26 cellular contexts compared by ENCODE assay signal in the genomic region with DNA sequence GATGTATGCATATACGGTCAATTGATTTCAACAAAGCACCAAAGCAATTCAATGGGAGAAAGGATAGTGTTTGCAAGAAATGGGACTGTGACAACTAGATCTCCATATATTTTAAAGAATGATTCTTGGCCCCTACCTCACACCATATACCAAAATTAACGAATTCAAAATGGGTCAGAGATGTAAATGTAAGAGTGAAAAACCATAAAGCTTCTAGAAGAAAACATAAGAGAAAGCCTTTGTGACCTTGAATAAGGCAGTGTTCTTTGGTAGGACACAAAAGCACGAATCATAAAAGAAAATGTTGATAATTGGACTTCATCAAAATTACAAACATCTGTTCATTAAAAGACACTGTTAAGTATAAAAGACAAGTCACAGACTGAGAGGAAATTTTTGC. TPM values are rescaled to one million over a fixed set of nuclear protein-coding genes. Genes with fewer than 3 reads are reported as not detected.
DNase-seq lines count a peak whose midpoint lies in the region; ATAC-seq and TF ChIP-seq lines count a peak whose summit lies in the region.
"Had no signal": no experiment of that assay in that cellular context is flagged by ENCODE, and none has a peak within 500 bp of the region (broad histone marks: within the 10 kb centered on the region; RNA-seq: fewer than 3 reads in every experiment).

No MANE protein-coding gene starts in this region.

- no peak overlapping the region for H3K23ac ChIP-seq in mesenchymal stem cell (ENCODE audit: low read length in 2 of 2)

- H3K79me2 ChIP-seq in GM23248 (ENCODE audit: insufficient read depth) = no peaks in the 10 kb centered on the region
- H3K79me2 ChIP-seq: hepatocyte had no signal

- 59 to 60% methylated on average over 3 of the region's 3 CpGs for WGBS in GM23248 (ENCODE audit: low coverage in 1 of 2, low lambda C conversion rate in 2 of 2, missing lambda C conversion rate in 2 of 2), 2 experiments
- 100% methylated on average over 1 of the region's 3 CpGs for WGBS in mesenchymal stem cell

- no peak overlapping the region for H3K27ac Mint-ChIP-seq in T-helper 17 cell
- H3K27ac Mint-ChIP-seq: activated CD8-positive, alpha-beta T cell treated with anti-CD3 and anti-CD28 coated beads for 36 hours; activated naive CD4-positive, alpha-beta T cell treated with anti-CD3 and anti-CD28 coated beads, Interleukin-2, amount 10 ng/mL, durations not matched to agents 7 days and 5 days; stimulated activated naive B cell treated with anti-CD40 and anti-IgM and Interleukin-4, amounts not matched to agents 10 μg/mL and 1 μg/mL and 100 μg/mL, for 72 hours had no signal

- in situ Hi-C loops in GM23248 (cut with MboI) = no loop called here

- peaks cover 50% of the 10 kb centered on the region for H3F3A ChIP-seq in GM23248 (ENCODE audit: insufficient read depth)

- CTCF ChIA-PET in A673 (lab: Charles Lee) = no interaction called here

- H4K8ac ChIP-seq in mesenchymal stem cell (ENCODE audit: low read length) = no peak overlapping the region

- TF ChIP-seq CTCF in A673 (conservative IDR thresholded peaks at IDR 0.05; ENCODE audit: low read depth, low read length) = no peak

- no peaks in the 10 kb centered on the region for H3K9me2 ChIP-seq in GM23248 (ENCODE audit: insufficient read depth)

- intact Hi-C loops in A673 (cut with micrococcal nuclease; ENCODE audit: unreplicated experiment) = no loop called here

- H4K91ac ChIP-seq in mesenchymal stem cell (ENCODE audit: low read length) = no peak overlapping the region

- no peak overlapping the region for H3K4ac ChIP-seq in mesenchymal stem cell (ENCODE audit: low read depth in 1 of 2, low read length in 2 of 2)

- H3K4me3 ChIP-seq in A673 (ENCODE audit: low read depth, low read length, poor library complexity, severe bottlenecking) (no peak overlapping the region), GM23248 (no peak overlapping the region), SK-N-MC (peak overlapping the region; percentile 25; the same call in 1 of the 2 replicates), mesenchymal stem cell (ENCODE audit: insufficient read depth in 1 of 2, low read depth in 1 of 2, low read length in 2 of 2) (no peak overlapping the region)
- H3K4me3 ChIP-seq: gastroesophageal sphincter, hepatocyte, upper lobe of left lung had no signal

- H3K4me2 ChIP-seq in GM23248 (ENCODE audit: unreplicated experiment) = no peak overlapping the region
- H3K4me2 ChIP-seq in mesenchymal stem cell (ENCODE audit: low read length, poor library complexity, severe bottlenecking) = no peak overlapping the region
- H3K4me2 ChIP-seq: hepatocyte had no signal

- H3K18ac ChIP-seq in mesenchymal stem cell (ENCODE audit: low read depth in 1 of 2, low read length in 2 of 2) = no peak overlapping the region

- H3K36me3 ChIP-seq in A673 (ENCODE audit: insufficient read depth, low read length, poor library complexity, severe bottlenecking) (no peaks in the 10 kb centered on the region), GM23248 (ENCODE audit: low read depth) (no peaks in the 10 kb centered on the region), SK-N-MC (ENCODE audit: insufficient read depth, low read length) (no peaks in the 10 kb centered on the region; the same call in 1 of the 2 replicates), mesenchymal stem cell (ENCODE audit: control insufficient read depth in 1 of 2, insufficient read depth in 2 of 2, low read depth in 1 of 2, low read length in 2 of 2) (no peaks in the 10 kb centered on the region)
- H3K36me3 ChIP-seq: brain microvascular endothelial cell, gastroesophageal sphincter, upper lobe of left lung had no signal

- peaks cover 42% of the 10 kb centered on the region for H3K4me1 ChIP-seq in A673 (ENCODE audit: insufficient read depth, low read length, poor library complexity, severe bottlenecking)
- peaks cover 41% of the 10 kb centered on the region for H3K4me1 ChIP-seq in GM23248 (ENCODE audit: insufficient read depth)
- H3K4me1 ChIP-seq in mesenchymal stem cell (ENCODE audit: control insufficient read depth, insufficient read depth, low read depth, low read length) = peaks cover 41% of the 10 kb centered on the region

- peak overlapping the region; percentile 36 for H3K27ac ChIP-seq in A673 (ENCODE audit: low read depth, low read length, poor library complexity, severe bottlenecking)
- peak overlapping the region; percentile 60 for H3K27ac ChIP-seq in GM23248
- H3K27ac ChIP-seq in SK-N-MC = peak overlapping the region; percentile 97
- H3K27ac ChIP-seq in mesenchymal stem cell (ENCODE audit: low read length, poor library complexity, severe bottlenecking) = no peak overlapping the region
- H3K27ac ChIP-seq: brain microvascular endothelial cell, gastroesophageal sphincter, hepatocyte had no signal

- ATAC-seq in T-helper 17 cell = no peak
- ATAC-seq: activated CD8-positive, alpha-beta T cell treated with anti-CD3 and anti-CD28 coated beads for 36 hours; gastroesophageal sphincter; stimulated activated naive B cell treated with anti-CD40 and anti-IgM and Interleukin-4, amounts not matched to agents 10 μg/mL and 1 μg/mL and 100 μg/mL, for 72 hours had no signal

- H2BK120ac ChIP-seq in mesenchymal stem cell (ENCODE audit: low read depth, low read length) = no peak overlapping the region

- DNase-seq in A673 (ENCODE audit: low spot score) (no peak), GM23248 (no peak), SK-N-MC (ENCODE audit: low read depth, low spot score) (no peak), mesenchymal stem cell (no peak), T-helper 17 cell (no peak), activated gamma-delta T cell treated with Interleukin-2 at 50 U/mL for 16 hours (no peak), germinal center (ENCODE audit: low spot score) (no peak), NCI-H1436 treated with DMSO at 0.1 percent for 48 hours (lab: John Stamatoyannopoulos, UW) (no peak)
- DNase-seq: activated CD8-positive, alpha-beta memory T cell treated with anti-CD3 and anti-CD28 coated beads, Interleukin-2, amount 50 U/mL, for 48 hours; activated CD8-positive, alpha-beta T cell treated with anti-CD3 and anti-CD28 coated beads for 36 hours; activated naive CD4-positive, alpha-beta T cell treated with anti-CD3 and anti-CD28 coated beads, Interleukin-2, amount 10 ng/mL, durations not matched to agents 7 days and 5 days; brain microvascular endothelial cell; Caco-2; cerebellar nuclear complex; DMS79 treated with DMSO at 0.1 percent for 48 hours; GF-D8; NCI-H1092; NCI-H187 treated with DMSO at 0.1 percent for 48 hours; NCI-H2171; stimulated activated naive B cell treated with anti-CD40 and anti-IgM and Interleukin-4, amounts not matched to agents 10 μg/mL and 1 μg/mL and 100 μg/mL, for 72 hours; upper lobe of left lung had no signal

- H3K4me1 Mint-ChIP-seq in T-helper 17 cell = peaks cover 24% of the 10 kb centered on the region

- H3K27me3 ChIP-seq in A673 (replicated peaks; ENCODE audit: insufficient read depth, low read depth, low read length, poor library complexity) (no peaks in the 10 kb centered on the region), GM23248 (replicated peaks; ENCODE audit: insufficient read depth) (no peaks in the 10 kb centered on the region), mesenchymal stem cell (ENCODE audit: control insufficient read depth in 1 of 2, insufficient read depth in 1 of 2, low read length in 2 of 2) (peaks cover 0 to 20% of the 10 kb centered on the region in 2 experiments)
- H3K27me3 ChIP-seq: brain microvascular endothelial cell, hepatocyte, upper lobe of left lung had no signal

- H3K9ac ChIP-seq in GM23248 = 0 out of 2 replicates have a peak overlapping the region, but pooled peaks have one; percentile 35
- H3K9ac ChIP-seq in SK-N-MC (ENCODE audit: insufficient read length) = peak overlapping the region; percentile 21
- H3K9ac ChIP-seq in mesenchymal stem cell (ENCODE audit: low read length) = peak overlapping the region; percentile 61

- H2BK12ac ChIP-seq in mesenchymal stem cell (ENCODE audit: low read length in 2 of 2) = no peak overlapping the region

- no peak overlapping the region for H2BK5ac ChIP-seq in mesenchymal stem cell (ENCODE audit: low read depth, low read length, poor library complexity, severe bottlenecking)

- POLR2A ChIA-PET in A673 (lab: Charles Lee; ENCODE audit: low non-redundant PET) = no interaction called here

- no peak overlapping the region for H2BK15ac ChIP-seq in mesenchymal stem cell (ENCODE audit: low read depth, poor library complexity, severe bottlenecking)

- H3K4me3 Mint-ChIP-seq in T-helper 17 cell = no peak overlapping the region
- H3K4me3 Mint-ChIP-seq: activated CD8-positive, alpha-beta T cell treated with anti-CD3 and anti-CD28 coated beads for 36 hours; activated naive CD4-positive, alpha-beta T cell treated with anti-CD3 and anti-CD28 coated beads, Interleukin-2, amount 10 ng/mL, durations not matched to agents 7 days and 5 days; stimulated activated naive B cell treated with anti-CD40 and anti-IgM and Interleukin-4, amounts not matched to agents 10 μg/mL and 1 μg/mL and 100 μg/mL, for 72 hours had no signal

- H3K36me3 Mint-ChIP-seq in T-helper 17 cell (ENCODE audit: low read depth) = no peaks in the 10 kb centered on the region
- H3K36me3 Mint-ChIP-seq: stimulated activated naive B cell treated with anti-CD40 and anti-IgM and Interleukin-4, amounts not matched to agents 10 μg/mL and 1 μg/mL and 100 μg/mL, for 72 hours had no signal

- H3K27me3 Mint-ChIP-seq in T-helper 17 cell = no peaks in the 10 kb centered on the region
- H3K27me3 Mint-ChIP-seq: stimulated activated naive B cell treated with anti-CD40 and anti-IgM and Interleukin-4, amounts not matched to agents 10 μg/mL and 1 μg/mL and 100 μg/mL, for 72 hours had no signal

- H3K14ac ChIP-seq in mesenchymal stem cell (ENCODE audit: low read length in 2 of 2) = no peak overlapping the region

- 0 out of 2 replicates have a peak overlapping the region, but pooled peaks have one; percentile 6 for H2AFZ ChIP-seq in GM23248
- H2AFZ ChIP-seq in mesenchymal stem cell (ENCODE audit: low read depth, low read length) = no peak overlapping the region
- H2AFZ ChIP-seq: hepatocyte had no signal

- H3K9me3 ChIP-seq in A673 (ENCODE audit: low read depth, low read length, poor library complexity, severe bottlenecking) (peaks cover 8% of the 10 kb centered on the region), GM23248 (ENCODE audit: low read depth) (no peaks in the 10 kb centered on the region), SK-N-MC (ENCODE audit: low read depth, low read length) (peaks cover 10% of the 10 kb centered on the region; the same call in 1 of the 2 replicates), mesenchymal stem cell (ENCODE audit: control insufficient read depth, low read length) (no peaks in the 10 kb centered on the region), T-helper 17 cell (ENCODE audit: control insufficient read depth, low read length, poor library complexity, severe bottlenecking) (no peaks in the 10 kb centered on the region)
- H3K9me3 ChIP-seq: gastroesophageal sphincter, upper lobe of left lung had no signal

- no TSS peak for BruUV-seq in A673 (replicated peaks; lab: Mats Ljungman, UMichigan)

- H2AK5ac ChIP-seq in mesenchymal stem cell (ENCODE audit: low read length, severe bottlenecking) = no peak overlapping the region

- no peaks in the 10 kb centered on the region for H4K20me1 ChIP-seq in GM23248 (ENCODE audit: insufficient read depth)

- H3K79me1 ChIP-seq in mesenchymal stem cell (replicated peaks; ENCODE audit: low read length, poor library complexity, severe bottlenecking) = no peaks in the 10 kb centered on the region

RNA-seq across cellular contexts. Expression of a gene that starts 5.0 kb away (rescaled TPM):
- 0.37 TPM in 1 of 2 replicates, not detected in the other for total RNA-seq in A673 (2021)
- total RNA-seq in GM23248 (2014; rRNA removed; shearing (Covaris generic)) = not detected in 2 replicates
- polyA plus RNA-seq in GM23248 (2016; fragmentation: Nextera tagmentation; extraction: Ambion mirVana) = not detected in 2 replicates
- 0.06 TPM for polyA plus RNA-seq in mesenchymal stem cell (2013, experiment 1 of 2)
- not detected for polyA plus RNA-seq in mesenchymal stem cell (2013, experiment 2 of 2)
- not detected for total RNA-seq in T-helper 17 cell
- total RNA-seq: activated CD8-positive, alpha-beta T cell treated with anti-CD3 and anti-CD28 coated beads for 36 hours; gastroesophageal sphincter; osteoblast; skeletal muscle tissue; T-helper 2 cell treated with Interferon-gamma antibody and Interleukin-4, amounts not matched to agents 100 ng/mL and 5 ng/mL, for 36 hours had no signal

RNA-seq across cellular contexts. Expression of a gene that starts 25.4 kb away (rescaled TPM):
- total RNA-seq in A673 (2021) (54.8 and 55.1 TPM in 2 replicates), T-helper 17 cell (100 to 1,000 TPM in 1 of 2 donors, 10 to 100 TPM in 1; 91.0 to 100 TPM)
- total RNA-seq in GM23248 (2014; rRNA removed; shearing (Covaris generic)) = 39.6 and 41.0 TPM in 2 replicates
- polyA plus RNA-seq in GM23248 (2016; fragmentation: Nextera tagmentation; extraction: Ambion mirVana) = 32.9 and 36.7 TPM in 2 replicates
- 19.4 TPM for polyA plus RNA-seq in mesenchymal stem cell (2013, experiment 1 of 2)
- polyA plus RNA-seq in mesenchymal stem cell (2013, experiment 2 of 2) = 19.7 TPM
